Comparison of ENCODE assay signal across 13 cellular contexts in genomic region chr6:8904754-8905153, GRCh38.
A peak's percentile ranks its signal among the peaks of the same experiment; 100 is the strongest.
DNase-seq lines count a peak whose midpoint lies in the region; ATAC-seq and TF ChIP-seq lines count a peak whose summit lies in the region.
"Had no signal": no experiment of that assay in that cellular context is flagged by ENCODE, and none has a peak within 500 bp of the region (broad histone marks: within the 10 kb centered on the region; RNA-seq: fewer than 3 reads in every experiment).

No MANE protein-coding gene starts in this region.

- H3K36me3 Mint-ChIP-seq in MCF 10A (ENCODE audit: insufficient read depth, unreplicated experiment) = no peaks in the 10 kb centered on the region
- H3K36me3 Mint-ChIP-seq in naive thymus-derived CD4-positive, alpha-beta T cell = no peaks in the 10 kb centered on the region

- H3K9me2 ChIP-seq in SU-DHL-6 (replicated peaks; ENCODE audit: insufficient read depth, low read length) = no peaks in the 10 kb centered on the region

- BruUV-seq in MCF 10A (replicated peaks; lab: Mats Ljungman, UMichigan) (no TSS peak), mammary epithelial cell (replicated peaks; lab: Mats Ljungman, UMichigan) (no TSS peak)

- H3K79me2 ChIP-seq in mammary epithelial cell (ENCODE audit: insufficient read depth, low read length) = no peaks in the 10 kb centered on the region
- no peaks in the 10 kb centered on the region for H3K79me2 ChIP-seq in SU-DHL-6 (ENCODE audit: insufficient read depth, low read length)
- no peaks in the 10 kb centered on the region for H3K79me2 ChIP-seq in smooth muscle cell (ENCODE audit: low read depth)

- POLR2A ChIA-PET in MCF 10A (lab: Yijun Ruan, JAX) = no interaction called here
- POLR2A ChIA-PET in naive thymus-derived CD4-positive, alpha-beta T cell (lab: Charles Lee) = no interaction called here

- dilution Hi-C loops in mammary epithelial cell (cut with HindIII; ENCODE audit: low sequenced_read_pairs) = no loop called here

- no peaks in the 10 kb centered on the region for H3K9me3 Mint-ChIP-seq in MCF 10A (ENCODE audit: unreplicated experiment)
- peaks cover 0 to 13% (median 0%) of the 10 kb centered on the region in 11 donors for H3K9me3 Mint-ChIP-seq in naive thymus-derived CD4-positive, alpha-beta T cell
- H3K9me3 Mint-ChIP-seq: activated B cell treated with CpG ODN at 0.5 μM for 24 hours had no signal

- no peak overlapping the region for H3K4me3 ChIP-seq in mammary epithelial cell (replicated peaks in 1 of 3; ENCODE audit: insufficient read depth in 1 of 3, low read depth in 2 of 3, low read length in 3 of 3)
- no peak overlapping the region for H3K4me3 ChIP-seq in SU-DHL-6 (ENCODE audit: insufficient read depth, low read length, poor library complexity, severe bottlenecking)
- H3K4me3 ChIP-seq in smooth muscle cell = no peak overlapping the region
- no peak overlapping the region for H3K4me3 ChIP-seq in naive thymus-derived CD4-positive, alpha-beta T cell (ENCODE audit: low read length)
- H3K4me3 ChIP-seq: BLaER1 had no signal

- H3K4me1 ChIP-seq in mammary epithelial cell (ENCODE audit: insufficient read depth, low read length) = no peaks in the 10 kb centered on the region
- H3K4me1 ChIP-seq in smooth muscle cell (ENCODE audit: low read depth) = no peaks in the 10 kb centered on the region
- H3K4me1 ChIP-seq in naive thymus-derived CD4-positive, alpha-beta T cell (ENCODE audit: control insufficient read depth in 2 of 2, insufficient read depth in 2 of 2, low read length in 2 of 2) = no peaks in the 10 kb centered on the region

- intact Hi-C loops in MCF 10A (cut with micrococcal nuclease) = no loop called here
- intact Hi-C loops in mammary epithelial cell (cut with micrococcal nuclease) = no loop called here
- intact Hi-C loops in naive thymus-derived CD4-positive, alpha-beta T cell (cut with micrococcal nuclease) = no loop called here

- in situ Hi-C loops in mammary epithelial cell (cut with MboI; ENCODE audit: low sequenced_read_pairs in 2 of 2) = no loop called here

- H3K4me2 ChIP-seq in mammary epithelial cell (ENCODE audit: insufficient read depth, low read depth, low read length) (no peak overlapping the region), SU-DHL-6 (ENCODE audit: low read depth, low read length, poor library complexity, severe bottlenecking) (no peak overlapping the region), smooth muscle cell (no peak overlapping the region)
- H3K4me2 ChIP-seq: BLaER1 had no signal

- peak; percentile 69 for ATAC-seq in HG03103 (IDR thresholded peaks at IDR 0.05; ENCODE audit: low read depth, unreplicated experiment)
- no peak for ATAC-seq in GM21367 (IDR thresholded peaks at IDR 0.05; ENCODE audit: unreplicated experiment)
- no peak for ATAC-seq in naive thymus-derived CD4-positive, alpha-beta T cell
- ATAC-seq: activated naive CD4-positive, alpha-beta T cell treated with anti-CD3 and anti-CD28 coated beads, Interleukin-2, amount 50 U/mL, for 72 hours had no signal

- H3K9me3 ChIP-seq in mammary epithelial cell (replicated peaks; ENCODE audit: insufficient read depth, low read length) (no peaks in the 10 kb centered on the region), SU-DHL-6 (ENCODE audit: insufficient read depth, low read length) (no peaks in the 10 kb centered on the region), smooth muscle cell (replicated peaks; ENCODE audit: low read depth) (no peaks in the 10 kb centered on the region)
- H3K9me3 ChIP-seq in naive thymus-derived CD4-positive, alpha-beta T cell (ENCODE audit: control insufficient read depth in 2 of 3, low read length in 3 of 3) = peaks cover 0 to 3% (median 0%) of the 10 kb centered on the region in 3 experiments
- H3K9me3 ChIP-seq: BLaER1 had no signal

- H4K20me1 ChIP-seq in mammary epithelial cell (ENCODE audit: insufficient read depth, low read length) (no peaks in the 10 kb centered on the region), SU-DHL-6 (ENCODE audit: low read depth, low read length) (no peaks in the 10 kb centered on the region), smooth muscle cell (ENCODE audit: low read depth) (no peaks in the 10 kb centered on the region)
- H4K20me1 ChIP-seq: BLaER1 had no signal

- no peaks in the 10 kb centered on the region for H3K27me3 Mint-ChIP-seq in MCF 10A (ENCODE audit: insufficient read depth, unreplicated experiment)
- H3K27me3 Mint-ChIP-seq in naive thymus-derived CD4-positive, alpha-beta T cell = peaks cover 0 to 10% (median 0%) of the 10 kb centered on the region in 5 donors

- H3K4me3 Mint-ChIP-seq in MCF 10A (ENCODE audit: unreplicated experiment) = no peak overlapping the region
- no peak overlapping the region for H3K4me3 Mint-ChIP-seq in naive thymus-derived CD4-positive, alpha-beta T cell
- H3K4me3 Mint-ChIP-seq: activated B cell treated with CpG ODN at 0.5 μM for 24 hours had no signal

- CTCF ChIA-PET in MCF 10A (lab: Yijun Ruan, JAX) = interaction anchor here (1.8 kb wide), 1 partner anchor 12 kb away, joined by 7 read pairs; no protein-coding TSS in a partner anchor
- CTCF ChIA-PET in mammary epithelial cell (lab: Charles Lee; ENCODE audit: low non-redundant PET) = no interaction called here
- CTCF ChIA-PET in naive thymus-derived CD4-positive, alpha-beta T cell (lab: Charles Lee) = no interaction called here

- H3K9ac ChIP-seq in mammary epithelial cell (ENCODE audit: insufficient read depth, low read length) (no peak overlapping the region), SU-DHL-6 (ENCODE audit: low read length) (no peak overlapping the region), smooth muscle cell (ENCODE audit: low read depth) (no peak overlapping the region)
- H3K9ac ChIP-seq: BLaER1 had no signal

- H3K27ac ChIP-seq in mammary epithelial cell (ENCODE audit: insufficient read depth, low read depth, low read length) (no peak overlapping the region), SU-DHL-6 (ENCODE audit: low read depth, low read length) (no peak overlapping the region), smooth muscle cell (ENCODE audit: low read depth) (no peak overlapping the region)
- H3K27ac ChIP-seq in naive thymus-derived CD4-positive, alpha-beta T cell (ENCODE audit: low read depth, low read length) = no peak overlapping the region
- H3K27ac ChIP-seq: BLaER1, epithelial cell of prostate had no signal

- TF ChIP-seq CTCF in MCF 10A (IDR thresholded peaks at IDR 0.05; ENCODE audit: unreplicated experiment) = no peak
- peak in 1 of 2 donors; percentile 38 for TF ChIP-seq CTCF in mammary epithelial cell (conservative IDR thresholded peaks at IDR 0.05 in 1 of 2, IDR thresholded peaks at IDR 0.05 in 1 of 2; ENCODE audit: extremely low read depth in 1 of 2, insufficient read depth in 1 of 2, low read depth in 1 of 2, low read length in 2 of 2)
- TF ChIP-seq CTCF in SU-DHL-6 (IDR thresholded peaks at IDR 0.05; ENCODE audit: insufficient read depth, low read length, poor library complexity, severe bottlenecking) = peak; percentile 15
- TF ChIP-seq CTCF in smooth muscle cell (IDR thresholded peaks at IDR 0.05; ENCODE audit: borderline replicate concordance, insufficient read depth, poor library complexity, severe bottlenecking) = peak; percentile 12

- H2AFZ ChIP-seq in mammary epithelial cell (ENCODE audit: low read depth, low read length) (no peak overlapping the region), SU-DHL-6 (ENCODE audit: low read depth, low read length, severe bottlenecking) (no peak overlapping the region), smooth muscle cell (ENCODE audit: low read depth) (no peak overlapping the region)

- H3K4me1 Mint-ChIP-seq in MCF 10A (ENCODE audit: insufficient read depth, unreplicated experiment) = peaks cover 4% of the 10 kb centered on the region
- H3K4me1 Mint-ChIP-seq in naive thymus-derived CD4-positive, alpha-beta T cell = no peaks in the 10 kb centered on the region
- H3K4me1 Mint-ChIP-seq: activated B cell treated with CpG ODN at 0.5 μM for 24 hours had no signal

- no peak overlapping the region for H3K27ac Mint-ChIP-seq in MCF 10A (ENCODE audit: low read depth, unreplicated experiment)
- H3K27ac Mint-ChIP-seq in naive thymus-derived CD4-positive, alpha-beta T cell = no peak overlapping the region
- H3K27ac Mint-ChIP-seq: activated B cell treated with CpG ODN at 0.5 μM for 24 hours; activated naive CD4-positive, alpha-beta T cell treated with anti-CD3 and anti-CD28 coated beads, Interleukin-2, amount 50 U/mL, for 72 hours had no signal

- WGBS in mammary epithelial cell (ENCODE audit: low coverage, missing lambda C conversion rate) = 68% methylated on average over 3 of the region's 3 CpGs
- 23% methylated on average over 3 of the region's 3 CpGs for WGBS in smooth muscle cell (ENCODE audit: low lambda C conversion rate)

- peak; percentile 21 for DNase-seq in MCF 10A (ENCODE audit: unreplicated experiment)
- no peak for DNase-seq in mammary epithelial cell
- DNase-seq in smooth muscle cell (lab: John Stamatoyannopoulos, UW; ENCODE audit: unreplicated experiment) = no peak
- no peak for DNase-seq in DMS79 (lab: John Stamatoyannopoulos, UW)
- DNase-seq in naive thymus-derived CD4-positive, alpha-beta T cell = no peak
- DNase-seq: activated B cell treated with CpG ODN at 0.5 μM for 24 hours, NCI-H774 had no signal

- H3F3A ChIP-seq in SU-DHL-6 (ENCODE audit: insufficient read depth) (no peaks in the 10 kb centered on the region), smooth muscle cell (ENCODE audit: low read depth) (no peaks in the 10 kb centered on the region)

- no peaks in the 10 kb centered on the region for H3K36me3 ChIP-seq in mammary epithelial cell (ENCODE audit: insufficient read depth, low read length)
- H3K36me3 ChIP-seq in SU-DHL-6 (ENCODE audit: low read length) = no peaks in the 10 kb centered on the region
- no peaks in the 10 kb centered on the region for H3K36me3 ChIP-seq in smooth muscle cell (ENCODE audit: low read depth)
- no peaks in the 10 kb centered on the region for H3K36me3 ChIP-seq in naive thymus-derived CD4-positive, alpha-beta T cell (ENCODE audit: control insufficient read depth in 2 of 3, insufficient read depth in 3 of 3, low read length in 3 of 3)
- H3K36me3 ChIP-seq: BLaER1 had no signal

- H3K27me3 ChIP-seq in mammary epithelial cell (ENCODE audit: insufficient read depth, low read length) (no peaks in the 10 kb centered on the region), SU-DHL-6 (ENCODE audit: low read length) (no peaks in the 10 kb centered on the region), smooth muscle cell (ENCODE audit: low read depth) (no peaks in the 10 kb centered on the region)
- H3K27me3 ChIP-seq in naive thymus-derived CD4-positive, alpha-beta T cell (ENCODE audit: control insufficient read depth in 2 of 2, insufficient read depth in 2 of 2, low read length in 2 of 2) = no peaks in the 10 kb centered on the region
- H3K27me3 ChIP-seq: BLaER1 had no signal
